Comparison of ENCODE assay signal across 9 cellular contexts in genomic region chr11:44766112-44766971, GRCh38. TPM values are rescaled to one million over a fixed set of nuclear protein-coding genes. Genes with fewer than 3 reads are reported as not detected.
DNase-seq lines count a peak whose midpoint lies in the region; ATAC-seq and TF ChIP-seq lines count a peak whose summit lies in the region.
"Had no signal": no experiment of that assay in that cellular context is flagged by ENCODE, and none has a peak within 500 bp of the region (broad histone marks: within the 10 kb centered on the region; RNA-seq: fewer than 3 reads in every experiment).

No MANE protein-coding gene starts in this region.

- 12 to 17% (median 14%) methylated on average over 8 of the region's 8 CpGs for WGBS in stomach, 5 donors

- no peak for TF ChIP-seq EP300 in stomach (IDR thresholded peaks at IDR 0.05)

- peak; percentile 86 for DNase-seq in HS-27A (ENCODE audit: low read depth)
- peak; percentile 63 for DNase-seq in adipocyte (ENCODE audit: low read depth)
- peak; percentile 75 for DNase-seq in hepatic stellate cell (ENCODE audit: low spot score)
- peak; percentile 50 for DNase-seq in stomach
- no peak for DNase-seq in cerebellum (ENCODE audit: low spot score)
- DNase-seq in activated CD8-positive, alpha-beta memory T cell treated with anti-CD3 and anti-CD28 coated beads, Interleukin-2, amount 50 U/mL, for 48 hours = no peak

- no peak for ATAC-seq in GM21360 (IDR thresholded peaks at IDR 0.05; ENCODE audit: unreplicated experiment)
- ATAC-seq in activated CD4-positive, CD25-positive, alpha-beta regulatory T cell treated with anti-CD3 and anti-CD28 coated beads, Interleukin-2, amount 50 U/mL, for 24 hours = no peak

- peak overlapping the region; percentile 61 for H3K9ac ChIP-seq in adipocyte (ENCODE audit: low read length)

- H3K9me3 ChIP-seq in adipocyte (ENCODE audit: control insufficient read depth, low read length) (peaks cover 2% of the 10 kb centered on the region), stomach (no peaks in the 10 kb centered on the region)

- H3K27me3 ChIP-seq in adipocyte (replicated peaks; ENCODE audit: control insufficient read depth, insufficient read depth, low read length) = no peaks in the 10 kb centered on the region
- no peaks in the 10 kb centered on the region for H3K27me3 ChIP-seq in stomach

- TF ChIP-seq POLR2A in stomach (IDR thresholded peaks at IDR 0.05) = no peak

- H3K4me1 ChIP-seq in adipocyte (ENCODE audit: control insufficient read depth, insufficient read depth, low read length) (peaks cover 30% of the 10 kb centered on the region), stomach (peaks cover 13 to 57% (median 30%) of the 10 kb centered on the region in 4 donors)

- peak overlapping the region; percentile 42 to 78 (median 72) for H3K27ac ChIP-seq in stomach

- H3K36me3 ChIP-seq in adipocyte (ENCODE audit: control insufficient read depth, insufficient read depth, low read length, severe bottlenecking) = no peaks in the 10 kb centered on the region
- no peaks in the 10 kb centered on the region for H3K36me3 ChIP-seq in stomach

- TF ChIP-seq CTCF in stomach (IDR thresholded peaks at IDR 0.05) = no peak

- H3K4me3 ChIP-seq in adipocyte (ENCODE audit: low read length) = no peak overlapping the region
- no peak overlapping the region for H3K4me3 ChIP-seq in stomach
- H3K4me3 ChIP-seq: skin epidermis had no signal

- intact Hi-C loops in stomach (cut with DNase I; ENCODE audit: low total_unique reads) = no loop called here

RNA-seq across cellular contexts. Expression of gene TSPAN18, which starts 39.6 kb away (rescaled TPM):
- total RNA-seq in stomach (10 to 100 TPM in 4 of 5 donors, 1 to 10 TPM in 1; 9.1 to 60.3 (median 25.9) TPM), cerebellum (31.9 TPM)
- polyA plus RNA-seq in stomach = 1 to 10 TPM; 2.1 to 6.6 (median 2.3) TPM

Comparison
In these comparisons a context has a peak if more than half of its experiments do, and no peak if none do; other contexts are left out.
1. DNase-seq: peak in HS-27A (single experiment), adipocyte (single experiment), hepatic stellate cell (single experiment) and stomach (single experiment); none in cerebellum (single experiment) and activated CD8-positive, alpha-beta memory T cell treated with anti-CD3 and anti-CD28 coated beads, Interleukin-2, amount 50 U/mL, for 48 hours (single experiment).